ENCODE assay signal across 8 cellular contexts in genomic region chr1:201450721-201451291, GRCh38. TPM values are rescaled to one million over a fixed set of nuclear protein-coding genes. Genes with fewer than 3 reads are reported as not detected.
A peak's percentile ranks its signal among the peaks of the same experiment; 100 is the strongest.
DNase-seq lines count a peak whose midpoint lies in the region; ATAC-seq and TF ChIP-seq lines count a peak whose summit lies in the region.

No MANE protein-coding gene starts in this region.

- H3K27ac ChIP-seq in RWPE2 (ENCODE audit: poor library complexity, severe bottlenecking): peak overlapping the region; percentile 10

- TF ChIP-seq CTCF in RWPE2 (IDR thresholded peaks at IDR 0.05; ENCODE audit: poor library complexity, severe bottlenecking) (no peak), fibroblast of villous mesenchyme (IDR thresholded peaks at IDR 0.05; ENCODE audit: insufficient read depth, low read depth, low read length) (no peak)

- no peaks in the 10 kb centered on the region for H3K27me3 ChIP-seq in RWPE2 (ENCODE audit: insufficient read depth, poor library complexity, severe bottlenecking)

- H3K4me3 ChIP-seq in RWPE2 (ENCODE audit: severe bottlenecking): no peak overlapping the region
- H3K4me3 ChIP-seq in fibroblast of villous mesenchyme (ENCODE audit: low read depth, low read length): no peak overlapping the region

- no peaks in the 10 kb centered on the region for H3K9me3 ChIP-seq in RWPE2 (ENCODE audit: severe bottlenecking)

- intact Hi-C loops in posterior vena cava (cut with DNase I): no loop called here

- H3K36me3 ChIP-seq in RWPE2 (ENCODE audit: low read depth): no peaks in the 10 kb centered on the region

- ATAC-seq in RWPE2 (ENCODE audit: low read depth): peak; percentile 34; the same call in 1 of the 3 replicates
- ATAC-seq in HG03097 (IDR thresholded peaks at IDR 0.05; ENCODE audit: low FRiP score, unreplicated experiment): no peak
- no peak for ATAC-seq in GM21723 (IDR thresholded peaks at IDR 0.05; ENCODE audit: unreplicated experiment)

- peak; percentile 77 for DNase-seq in EH (ENCODE audit: low read depth)
- no peak for DNase-seq in RWPE2 (ENCODE audit: low spot score)
- DNase-seq in fibroblast of villous mesenchyme (ENCODE audit: low read depth): peak; percentile 84
- DNase-seq in posterior vena cava (ENCODE audit: low spot score): peak; percentile 89
- no peak for DNase-seq in NCI-H748 treated with DMSO at 0.1 percent for 48 hours (lab: John Stamatoyannopoulos, UW)
- DNase-seq in NCI-H1417 treated with DMSO at 0.1 percent for 48 hours (lab: John Stamatoyannopoulos, UW): no peak

- peaks cover 15% of the 10 kb centered on the region for H3K4me1 ChIP-seq in RWPE2 (ENCODE audit: insufficient read depth, poor library complexity, severe bottlenecking)

RNA-seq across cellular contexts. Expression of gene PHLDA3, which starts 18.2 kb away (rescaled TPM):
- total RNA-seq in fibroblast of villous mesenchyme (65.1 and 70.0 TPM in 2 replicates), posterior vena cava (10 to 100 TPM; 55.0 to 57.4 TPM)

RNA-seq across cellular contexts. Expression of gene TNNI1, which starts 29.3 kb away (rescaled TPM):
- under 0.01 TPM in 1 of 2 replicates, not detected in the other for total RNA-seq in fibroblast of villous mesenchyme
- total RNA-seq in posterior vena cava: not detected

RNA-seq across cellular contexts. Expression of gene LAD1, which starts 51.7 kb away (rescaled TPM):
- total RNA-seq in fibroblast of villous mesenchyme (not detected in 2 replicates), posterior vena cava (under 1 TPM in 1 of 2 donors, not detected in 1; 0.29 TPM)

RNA-seq across cellular contexts. Expression of gene CSRP1, which starts 56.1 kb away (rescaled TPM):
- total RNA-seq in fibroblast of villous mesenchyme (931 and 941 TPM in 2 replicates), posterior vena cava (1,000 to 10,000 TPM; 1,426 to 2,194 TPM)

Comparison
In these comparisons a context has a peak if more than half of its experiments do, and no peak if none do; other contexts are left out.
1. DNase-seq: peak in EH (single experiment), fibroblast of villous mesenchyme (single experiment) and posterior vena cava (single experiment); none in RWPE2 (single experiment), NCI-H748 treated with DMSO at 0.1 percent for 48 hours (single experiment) and NCI-H1417 treated with DMSO at 0.1 percent for 48 hours (single experiment).